In genomic region chr1:20491178-20491577, GRCh38 we compare ENCODE assay signal across 1 cellular context.
TF ChIP-seq lines count a peak whose summit lies in the region.

No MANE protein-coding gene starts in this region.

TF ChIP-seq in HepG2, 621 proteins besides CTCF, POLR2A, EP300 and RAD21:
- TF ChIP-seq, protein P1, sequence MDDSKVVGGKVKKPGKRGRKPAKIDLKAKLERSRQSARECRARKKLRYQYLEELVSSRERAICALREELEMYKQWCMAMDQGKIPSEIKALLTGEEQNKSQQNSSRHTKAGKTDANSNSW (CRISPR knock-in tag; IDR thresholded peaks at IDR 0.05; ENCODE audit: borderline replicate concordance): no peak
- TF ChIP-seq MYPOP (CRISPR knock-in tag; IDR thresholded peaks at IDR 0.05): no peak
- TF ChIP-seq, protein P2, sequence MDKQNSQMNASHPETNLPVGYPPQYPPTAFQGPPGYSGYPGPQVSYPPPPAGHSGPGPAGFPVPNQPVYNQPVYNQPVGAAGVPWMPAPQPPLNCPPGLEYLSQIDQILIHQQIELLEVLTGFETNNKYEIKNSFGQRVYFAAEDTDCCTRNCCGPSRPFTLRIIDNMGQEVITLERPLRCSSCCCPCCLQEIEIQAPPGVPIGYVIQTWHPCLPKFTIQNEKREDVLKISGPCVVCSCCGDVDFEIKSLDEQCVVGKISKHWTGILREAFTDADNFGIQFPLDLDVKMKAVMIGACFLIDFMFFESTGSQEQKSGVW (CRISPR knock-in tag; IDR thresholded peaks at IDR 0.05; ENCODE audit: borderline replicate concordance): no peak
- TF ChIP-seq, protein P3, sequence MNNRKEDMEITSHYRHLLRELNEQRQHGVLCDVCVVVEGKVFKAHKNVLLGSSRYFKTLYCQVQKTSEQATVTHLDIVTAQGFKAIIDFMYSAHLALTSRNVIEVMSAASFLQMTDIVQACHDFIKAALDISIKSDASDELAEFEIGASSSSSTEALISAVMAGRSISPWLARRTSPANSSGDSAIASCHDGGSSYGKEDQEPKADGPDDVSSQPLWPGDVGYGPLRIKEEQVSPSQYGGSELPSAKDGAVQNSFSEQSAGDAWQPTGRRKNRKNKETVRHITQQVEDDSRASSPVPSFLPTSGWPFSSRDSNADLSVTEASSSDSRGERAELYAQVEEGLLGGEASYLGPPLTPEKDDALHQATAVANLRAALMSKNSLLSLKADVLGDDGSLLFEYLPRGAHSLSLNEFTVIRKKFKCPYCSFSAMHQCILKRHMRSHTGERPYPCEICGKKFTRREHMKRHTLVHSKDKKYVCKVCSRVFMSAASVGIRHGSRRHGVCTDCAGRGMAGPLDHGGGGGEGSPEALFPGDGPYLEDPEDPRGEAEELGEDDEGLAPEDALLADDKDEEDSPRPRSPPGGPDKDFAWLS (CRISPR knock-in tag; IDR thresholded peaks at IDR 0.05; ENCODE audit: borderline replicate concordance): no peak
- no peak for TF ChIP-seq HIVEP1 (CRISPR knock-in tag; IDR thresholded peaks at IDR 0.05)
- no peak for TF ChIP-seq GABPB1 (CRISPR knock-in tag; IDR thresholded peaks at IDR 0.05)
- no peak for TF ChIP-seq GRHL1 (CRISPR knock-in tag; conservative IDR thresholded peaks at IDR 0.05)
- TF ChIP-seq TBL1XR1 (IDR thresholded peaks at IDR 0.05; ENCODE audit: borderline replicate concordance, low read length, partially characterized antibody): no peak
- no peak for TF ChIP-seq RARG (CRISPR knock-in tag; IDR thresholded peaks at IDR 0.05; ENCODE audit: low read depth)
- no peak for TF ChIP-seq MLXIP (CRISPR knock-in tag; IDR thresholded peaks at IDR 0.05; ENCODE audit: borderline replicate concordance)
- no peak for TF ChIP-seq DRAP1 (CRISPR knock-in tag; IDR thresholded peaks at IDR 0.05)
- TF ChIP-seq, protein P4, sequence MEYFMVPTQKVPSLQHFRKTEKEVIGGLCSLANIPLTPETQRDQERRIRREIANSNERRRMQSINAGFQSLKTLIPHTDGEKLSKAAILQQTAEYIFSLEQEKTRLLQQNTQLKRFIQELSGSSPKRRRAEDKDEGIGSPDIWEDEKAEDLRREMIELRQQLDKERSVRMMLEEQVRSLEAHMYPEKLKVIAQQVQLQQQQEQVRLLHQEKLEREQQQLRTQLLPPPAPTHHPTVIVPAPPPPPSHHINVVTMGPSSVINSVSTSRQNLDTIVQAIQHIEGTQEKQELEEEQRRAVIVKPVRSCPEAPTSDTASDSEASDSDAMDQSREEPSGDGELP (IDR thresholded peaks at IDR 0.05; ENCODE audit: borderline replicate concordance, low read depth): no peak
- TF ChIP-seq SMAD3 (CRISPR knock-in tag; IDR thresholded peaks at IDR 0.05): no peak
- TF ChIP-seq, protein P5, sequence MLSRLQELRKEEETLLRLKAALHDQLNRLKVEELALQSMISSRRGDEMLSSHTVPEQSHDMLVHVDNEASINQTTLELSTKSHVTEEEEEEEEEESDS (CRISPR knock-in tag; IDR thresholded peaks at IDR 0.05; ENCODE audit: borderline replicate concordance): no peak
